21 cellular contexts compared by ENCODE assay signal in the genomic region with DNA sequence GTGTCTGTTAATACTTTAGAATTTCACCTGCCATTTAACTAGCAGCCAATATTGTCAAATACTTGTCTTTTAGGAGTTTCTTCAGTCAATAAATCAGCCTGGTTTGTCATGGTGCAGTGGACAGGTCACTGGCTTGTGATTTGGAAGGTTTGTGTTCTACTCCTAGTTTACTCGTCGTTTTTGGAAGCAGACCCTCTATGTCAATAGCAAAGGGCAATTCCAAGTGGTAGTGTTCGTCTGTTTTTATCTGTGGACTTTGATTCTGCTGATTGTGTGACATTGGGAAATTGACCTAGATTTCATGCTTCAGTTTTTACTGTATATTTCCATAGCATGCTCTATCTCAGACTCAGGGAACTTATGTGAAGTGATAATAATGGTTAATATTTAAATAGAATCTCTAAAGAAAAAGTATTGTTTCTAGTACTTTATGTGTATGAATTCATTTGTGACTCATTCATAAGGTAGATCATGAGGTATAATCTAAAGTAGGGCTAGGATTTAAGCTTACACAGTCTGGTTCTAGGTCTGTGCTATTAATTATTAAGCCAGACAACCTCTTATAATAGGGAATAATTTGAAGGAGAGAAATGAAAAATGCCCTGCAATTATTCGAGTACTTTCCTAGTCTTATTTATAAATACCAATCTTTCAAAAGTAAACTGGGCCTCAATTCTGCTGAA.
DNase-seq lines count a peak whose midpoint lies in the region; ATAC-seq, FAIRE-seq and TF ChIP-seq lines count a peak whose summit lies in the region.
"Had no signal": no experiment of that assay in that cellular context is flagged by ENCODE, and none has a peak within 500 bp of the region (broad histone marks: within the 10 kb centered on the region; RNA-seq: fewer than 3 reads in every experiment).

No MANE protein-coding gene starts in this region.

- H3K4me1 Mint-ChIP-seq in nephron progenitor cell, result peaks cover 78% of the 10 kb centered on the region

- ATAC-seq in A549, result no peak
- no peak for ATAC-seq in GM21447 (IDR thresholded peaks at IDR 0.05; ENCODE audit: unreplicated experiment)
- ATAC-seq in HG02610 (IDR thresholded peaks at IDR 0.05; ENCODE audit: unreplicated experiment), result no peak
- no peak for ATAC-seq in HG02798 (IDR thresholded peaks at IDR 0.05; ENCODE audit: poor library complexity, unreplicated experiment)
- ATAC-seq: gastroesophageal sphincter had no signal

- no peaks in the 10 kb centered on the region for H3K36me3 Mint-ChIP-seq in nephron progenitor cell (ENCODE audit: low read depth)
- H3K36me3 Mint-ChIP-seq: WTC11 had no signal

- TF ChIP-seq EP300 in A549 (IDR thresholded peaks at IDR 0.05), result no peak

- intact Hi-C loops in ascending aorta (cut with DNase I), result no loop called here

- no peak overlapping the region for H2AFZ ChIP-seq in hepatocyte

- peaks cover 8% of the 10 kb centered on the region for H3K27me3 Mint-ChIP-seq in nephron progenitor cell (ENCODE audit: low read depth, poor library complexity)
- H3K27me3 Mint-ChIP-seq: stimulated activated naive CD8-positive, alpha-beta T cell treated with anti-CD3 and anti-CD28 coated beads, Interleukin-15, Interleukin-2, amounts not matched to agents 100 ng/mL and 50 ng/mL, for 24 hours had no signal

- TF ChIP-seq POLR2A in A549 (IDR thresholded peaks at IDR 0.05; ENCODE audit: low read length), result no peak

- H3K27me3 ChIP-seq in hepatocyte (no peaks in the 10 kb centered on the region), ascending aorta (no peaks in the 10 kb centered on the region)
- H3K27me3 ChIP-seq: BLaER1, body of pancreas, dorsolateral prefrontal cortex, gastroesophageal sphincter, thyroid gland had no signal

- POLR2A ChIA-PET in A549 (lab: Yijun Ruan, JAX), result interaction anchor here (0.9 to 2.3 kb wide), 2 partner anchors 12 to 89 kb away, joined by 3 to 17 read pairs; no protein-coding TSS in a partner anchor

- TF ChIP-seq RAD21 in A549 (conservative IDR thresholded peaks at IDR 0.05 in 1 of 2, IDR thresholded peaks at IDR 0.05 in 1 of 2), result no peak

- TF ChIP-seq CTCF in A549 (IDR thresholded peaks at IDR 0.05), result no peak
- no peak for TF ChIP-seq CTCF in hepatocyte (IDR thresholded peaks at IDR 0.05; ENCODE audit: poor library complexity)
- TF ChIP-seq CTCF in nephron progenitor cell (IDR thresholded peaks at IDR 0.05), result no peak
- no peak for TF ChIP-seq CTCF in ascending aorta (IDR thresholded peaks at IDR 0.05)

- CTCF ChIA-PET in A549 (lab: Yijun Ruan, JAX), result interaction anchor here (0.7 to 9.7 kb wide), 58 partner anchors 8 to 1282 kb away, joined by 3 to 153 read pairs (median 5); no protein-coding TSS in a partner anchor

- peak overlapping the region; percentile 89 for H3K27ac Mint-ChIP-seq in nephron progenitor cell
- H3K27ac Mint-ChIP-seq: activated CD4-positive, alpha-beta T cell treated with anti-CD3 and anti-CD28 coated beads, Interleukin-2, amount 10 ng/mL, durations not matched to agents 7 days and 5 days; stimulated activated naive CD8-positive, alpha-beta T cell treated with anti-CD3 and anti-CD28 coated beads, Interleukin-15, Interleukin-2, amounts not matched to agents 100 ng/mL and 50 ng/mL, for 24 hours had no signal

- H3K4me2 ChIP-seq in A549 (peak overlapping the region; percentile 56), hepatocyte (peak overlapping the region; percentile 38)
- H3K4me2 ChIP-seq: BLaER1 had no signal

- no peaks in the 10 kb centered on the region for H3K79me2 ChIP-seq in hepatocyte

- no peaks in the 10 kb centered on the region for H3K9me3 Mint-ChIP-seq in nephron progenitor cell
- H3K9me3 Mint-ChIP-seq: activated CD4-positive, alpha-beta T cell treated with anti-CD3 and anti-CD28 coated beads, Interleukin-2, amount 10 ng/mL, durations not matched to agents 7 days and 5 days; stimulated activated naive CD8-positive, alpha-beta T cell treated with anti-CD3 and anti-CD28 coated beads, Interleukin-15, Interleukin-2, amounts not matched to agents 100 ng/mL and 50 ng/mL, for 24 hours; WTC11 had no signal

- H3K9me3 ChIP-seq in A549 (no peaks in the 10 kb centered on the region), hepatocyte (ENCODE audit: low read depth) (no peaks in the 10 kb centered on the region), ascending aorta (no peaks in the 10 kb centered on the region)
- H3K9me3 ChIP-seq: BLaER1, body of pancreas, gastroesophageal sphincter, psoas muscle, thyroid gland had no signal

- H3K4me3 Mint-ChIP-seq in nephron progenitor cell, result no peak overlapping the region
- H3K4me3 Mint-ChIP-seq: activated CD4-positive, alpha-beta T cell treated with anti-CD3 and anti-CD28 coated beads, Interleukin-2, amount 10 ng/mL, durations not matched to agents 7 days and 5 days; stimulated activated naive CD8-positive, alpha-beta T cell treated with anti-CD3 and anti-CD28 coated beads, Interleukin-15, Interleukin-2, amounts not matched to agents 100 ng/mL and 50 ng/mL, for 24 hours; WTC11 had no signal

- H3K9me2 ChIP-seq in hepatocyte (replicated peaks; ENCODE audit: insufficient read depth), result no peaks in the 10 kb centered on the region

- no peak for FAIRE-seq in A549 (lab: Jason Lieb, UNC)

- H3K36me3 ChIP-seq in hepatocyte (replicated peaks; ENCODE audit: insufficient read depth, low read depth) (no peaks in the 10 kb centered on the region), ascending aorta (no peaks in the 10 kb centered on the region)
- H3K36me3 ChIP-seq: BLaER1, gastroesophageal sphincter, thyroid gland had no signal

- no peak for DNase-seq in A549 (ENCODE audit: low read depth in 1 of 2, low spot score in 1 of 2)
- peak; percentile 43 for DNase-seq in HT-29 (ENCODE audit: low spot score)
- DNase-seq in hepatocyte (ENCODE audit: low spot score), result no peak
- no peak for DNase-seq in nephron progenitor cell
- DNase-seq in ascending aorta (ENCODE audit: low spot score in 2 of 2), result no peak
- DNase-seq: activated naive CD4-positive, alpha-beta T cell; kidney; psoas muscle; T1000 had no signal

- 18% methylated on average over 4 of the region's 4 CpGs for WGBS in A549 (ENCODE audit: missing lambda C conversion rate)
- 44% methylated on average over 4 of the region's 4 CpGs for WGBS in hepatocyte (ENCODE audit: low lambda C conversion rate, missing lambda C conversion rate)

- H3K4me1 ChIP-seq in A549, result peaks cover 23% of the 10 kb centered on the region
- H3K4me1 ChIP-seq in hepatocyte (ENCODE audit: insufficient read depth), result peaks cover 8% of the 10 kb centered on the region
- H3K4me1 ChIP-seq in ascending aorta, result peaks cover 0 to 14% of the 10 kb centered on the region in 2 donors

- H3K4me3 ChIP-seq in A549 (no peak overlapping the region), hepatocyte (no peak overlapping the region), ascending aorta (no peak overlapping the region)
- H3K4me3 ChIP-seq: BLaER1, body of pancreas, gastroesophageal sphincter, psoas muscle, thyroid gland had no signal

- H3K27ac ChIP-seq in A549 (peak overlapping the region; percentile 47 to 66), hepatocyte (peak overlapping the region; percentile 26), ascending aorta (no peak overlapping the region)
- H3K27ac ChIP-seq: BLaER1, HL-60, psoas muscle had no signal

- no peaks in the 10 kb centered on the region for H4K20me1 ChIP-seq in hepatocyte (ENCODE audit: insufficient read depth, poor library complexity, severe bottlenecking)
- H4K20me1 ChIP-seq: BLaER1 had no signal

TF ChIP-seq in A549, 52 proteins besides CTCF, POLR2A, EP300 and RAD21:
- no peak for TF ChIP-seq EHMT2 (IDR thresholded peaks at IDR 0.05; ENCODE audit: low read depth)
- TF ChIP-seq SMC3 (IDR thresholded peaks at IDR 0.05), result no peak
- TF ChIP-seq TP53 (CRISPR knock-in tag; IDR thresholded peaks at IDR 0.05), result no peak
- TF ChIP-seq JUNB (IDR thresholded peaks at IDR 0.05), result 0 out of 2 replicates have a peak, but pooled peaks have one; percentile 18

Comparison
In these comparisons a context has a peak if more than half of its experiments do, and no peak if none do; other contexts are left out.
1. H3K27ac ChIP-seq: peak in A549 (2 of 2) and hepatocyte (single experiment); none in ascending aorta (0 of 2).